ENCODE assay signal across 8 cellular contexts in genomic region chrX:38800981-38801845, GRCh38. TPM values are rescaled to one million over a fixed set of nuclear protein-coding genes. Genes with fewer than 3 reads are reported as not detected.
A peak's percentile ranks its signal among the peaks of the same experiment; 100 is the strongest.
DNase-seq lines count a peak whose midpoint lies in the region; ATAC-seq and TF ChIP-seq lines count a peak whose summit lies in the region.

Gene MID1IP1, plus strand, starts transcription at chrX:38801459. Its CDS starts 3,488 bp downstream, at chrX:38804947.

- ATAC-seq in GM19395 (IDR thresholded peaks at IDR 0.05; ENCODE audit: unreplicated experiment), result peak; percentile 63
- ATAC-seq in naive thymus-derived CD8-positive, alpha-beta T cell, result peak; percentile 55 to 70

- peak within 1 kb of the TSS; percentile 91 to 99 (median 96) for H3K27ac Mint-ChIP-seq in naive thymus-derived CD8-positive, alpha-beta T cell

- peak within 1 kb of the TSS; percentile 56 for H3K4me3 ChIP-seq in AG09309 (ENCODE audit: control insufficient read depth, low read depth, low read length)

- peaks cover 0 to 3% (median 0%) of the 10 kb centered on the region in 9 donors for H3K9me3 Mint-ChIP-seq in naive thymus-derived CD8-positive, alpha-beta T cell

- no peak for TF ChIP-seq CTCF in AG09309 (IDR thresholded peaks at IDR 0.05; ENCODE audit: control insufficient read depth, insufficient read depth, low read depth, low read length, missing control alignments)

- peaks cover 0 to 6% (median 0%) of the 10 kb centered on the region in 3 donors for H3K36me3 Mint-ChIP-seq in naive thymus-derived CD8-positive, alpha-beta T cell

- TF ChIP-seq EP300 in Ishikawa (IDR thresholded peaks at IDR 0.05; ENCODE audit: borderline replicate concordance), result no peak

- peak within 1 kb of the TSS; percentile 89 to 96 (median 92) for H3K4me3 Mint-ChIP-seq in naive thymus-derived CD8-positive, alpha-beta T cell

- POLR2A ChIA-PET in naive thymus-derived CD8-positive, alpha-beta T cell (lab: Charles Lee), result interaction anchor here (0.6 to 7.8 kb wide), 6 partner anchors 10 to 368 kb away, joined by 3 to 104 read pairs (median 4); no protein-coding TSS in a partner anchor

- DNase-seq in AG09309 (ENCODE audit: low read depth) (peak; percentile 54), SIG-M5 (lab: John Stamatoyannopoulos, UW) (peak; percentile 35), fibroblast of the conjunctiva (ENCODE audit: low read depth) (peak; percentile 86), stromal cell of bone marrow (ENCODE audit: low read depth) (peak; percentile 85)
- peak; percentile 73 for DNase-seq in activated naive CD4-positive, alpha-beta T cell treated with Interleukin-2 at 50 U/mL for 16 hours
- peak; percentile 58 to 89 (median 80) for DNase-seq in naive thymus-derived CD8-positive, alpha-beta T cell

- TF ChIP-seq RAD21 in Ishikawa (IDR thresholded peaks at IDR 0.05; ENCODE audit: low read depth), result no peak

- no peaks in the 10 kb centered on the region for H3K27me3 Mint-ChIP-seq in naive thymus-derived CD8-positive, alpha-beta T cell

- peaks cover 3 to 26% (median 15%) of the 10 kb centered on the region in 4 donors for H3K4me1 Mint-ChIP-seq in naive thymus-derived CD8-positive, alpha-beta T cell

TF ChIP-seq in Ishikawa, 13 proteins besides CTCF, POLR2A, EP300 and RAD21:
- TF ChIP-seq EGR1 (IDR thresholded peaks at IDR 0.05), result no peak
- no peak for TF ChIP-seq FOXM1 (IDR thresholded peaks at IDR 0.05; ENCODE audit: borderline replicate concordance, low read depth)
- TF ChIP-seq CEBPB (IDR thresholded peaks at IDR 0.05), result no peak
- no peak for TF ChIP-seq TEAD4 (IDR thresholded peaks at IDR 0.05)
- peak; percentile 51; the same call in 1 of the 2 replicates for TF ChIP-seq TAF1 (IDR thresholded peaks at IDR 0.05; ENCODE audit: low read depth)
- TF ChIP-seq CREB1 (IDR thresholded peaks at IDR 0.05; ENCODE audit: low read depth), result no peak
- peak; percentile 71 for TF ChIP-seq USF1 (IDR thresholded peaks at IDR 0.05)
- no peak for TF ChIP-seq MAX (IDR thresholded peaks at IDR 0.05)
- peak; percentile 77 for TF ChIP-seq YY1 (IDR thresholded peaks at IDR 0.05; ENCODE audit: low read depth)
- no peak; the same call in 1 of the 2 replicates for TF ChIP-seq TCF12 (IDR thresholded peaks at IDR 0.05; ENCODE audit: low read depth)
- peak; percentile 74 for TF ChIP-seq NFIC (IDR thresholded peaks at IDR 0.05)
- no peak for TF ChIP-seq REST (IDR thresholded peaks at IDR 0.05; ENCODE audit: low read depth)
- TF ChIP-seq ZBTB7A (IDR thresholded peaks at IDR 0.05; ENCODE audit: low read depth), result no peak

RNA-seq across cellular contexts. Expression of gene MID1IP1, which starts in this region (rescaled TPM):
- total RNA-seq in naive thymus-derived CD8-positive, alpha-beta T cell, result 10 to 100 TPM; 42.7 to 45.6 TPM
- polyA plus RNA-seq in naive thymus-derived CD8-positive, alpha-beta T cell, result 10 to 100 TPM; 12.6 to 18.8 (median 16.4) TPM

Comparison
In these comparisons a context has a peak if more than half of its experiments do, and no peak if none do; other contexts are left out.
1. Peak in every context shown above with its lines: DNase-seq, ATAC-seq and H3K4me3 ChIP-seq.
2. DNase-seq: peak in every context shown above with its lines; median percentile 86 in fibroblast of the conjunctiva; 85 in stromal cell of bone marrow; 80 in naive thymus-derived CD8-positive, alpha-beta T cell; 73 in activated naive CD4-positive, alpha-beta T cell treated with Interleukin-2 at 50 U/mL for 16 hours; 54 in AG09309; 35 in SIG-M5.